In the genomic region with DNA sequence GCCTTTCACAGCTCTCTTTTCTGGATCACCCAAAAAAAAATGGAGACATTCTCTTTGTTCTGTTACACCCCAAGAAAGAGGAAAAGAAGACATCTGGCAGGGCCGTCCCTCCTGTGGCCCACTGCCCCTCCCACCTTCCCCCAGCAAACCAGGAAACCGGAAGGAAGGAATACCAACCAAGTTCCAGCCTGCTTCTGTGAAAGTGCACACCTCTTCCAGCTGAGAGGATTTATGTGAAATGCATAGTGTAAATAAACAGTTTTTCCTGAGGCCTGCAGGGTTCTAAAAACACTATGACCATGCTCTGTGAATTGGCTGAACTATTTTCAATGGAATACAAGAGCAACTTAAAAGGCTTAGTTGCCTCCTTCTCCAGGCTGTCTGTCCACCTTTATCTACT, we compare ENCODE assay signal across 23 cellular contexts. TPM values are rescaled to one million over a fixed set of nuclear protein-coding genes. Genes with fewer than 3 reads are reported as not detected.
"Had no signal": no experiment of that assay in that cellular context is flagged by ENCODE, and none has a peak within 500 bp of the region (broad histone marks: within the 10 kb centered on the region; RNA-seq: fewer than 3 reads in every experiment).

No MANE protein-coding gene starts in this region.

- H3K9me3 ChIP-seq: SK-N-SH had no signal

- H3K4me1 ChIP-seq: SJSA1 had no signal

- H3K4me2 ChIP-seq: SK-N-SH had no signal

- H3K36me3 ChIP-seq: SJSA1 had no signal

- H3K4me3 ChIP-seq: SJSA1 had no signal

- FAIRE-seq: TTC549 had no signal

- H3K9ac ChIP-seq: SK-N-SH had no signal

- DNase-seq: activated CD4-positive, alpha-beta T cell treated with anti-CD3 and anti-CD28 coated beads, Interleukin-2, amount 10 ng/mL, durations not matched to agents 24 days and 14 days; activated CD4-positive, alpha-beta T cell treated with anti-CD3 and anti-CD28 coated beads, Interleukin-2, amount 50 U/mL, for 4 hours; activated CD8-positive, alpha-beta T cell treated with anti-CD3 and anti-CD28 coated beads for 36 hours; activated gamma-delta T cell; activated naive CD4-positive, alpha-beta T cell treated with anti-CD3 and anti-CD28 coated beads for 36 hours; activated naive CD8-positive, alpha-beta T cell treated with anti-CD3 and anti-CD28 coated beads, Interleukin-2, amount 50 U/mL, for 24 hours; activated T-cell treated with anti-CD3 and anti-CD28 coated beads, Interleukin-2, amount 50 U/mL, for 1 hour; anterior cingulate cortex; central memory CD4-positive, alpha-beta T cell; NCI-H1092 treated with DMSO at 0.1 percent for 48 hours; NCI-H1436; NCI-H1694; NCI-H1930; NCI-H2081 treated with DMSO at 0.1 percent for 48 hours; NCI-H2227 treated with DMSO at 0.1 percent for 48 hours; NCI-H446 treated with DMSO at 0.1 percent for 48 hours; NCI-H524; RPMI8226; SHP77 treated with DMSO at 0.1 percent for 48 hours; SK-N-SH had no signal

- ATAC-seq: activated CD8-positive, alpha-beta T cell treated with anti-CD3 and anti-CD28 coated beads for 36 hours; activated naive CD8-positive, alpha-beta T cell treated with anti-CD3 and anti-CD28 coated beads, Interleukin-2, amount 50 U/mL, for 24 hours; Panc1 had no signal

- H3K27ac ChIP-seq: SJSA1 had no signal

RNA-seq across cellular contexts. Expression of a gene that starts 50.0 kb away (rescaled TPM):
- total RNA-seq: activated CD8-positive, alpha-beta T cell treated with anti-CD3 and anti-CD28 coated beads for 36 hours; activated naive CD4-positive, alpha-beta T cell treated with anti-CD3 and anti-CD28 coated beads for 36 hours; SJSA1 had no signal
